ENCODE assay signal across 8 cellular contexts in genomic region chr3:152466784-152467183, GRCh38.
DNase-seq lines count a peak whose midpoint lies in the region; ATAC-seq and TF ChIP-seq lines count a peak whose summit lies in the region.

No MANE protein-coding gene starts in this region.

- peaks cover 4% of the 10 kb centered on the region for H3K4me1 ChIP-seq in CD4-positive, alpha-beta memory T cell (ENCODE audit: insufficient read depth, low read length)

- CTCF ChIA-PET in CD4-positive, alpha-beta memory T cell (lab: Charles Lee; ENCODE audit: partially characterized antibody), result interaction anchor here (0.8 to 2.7 kb wide), 10 partner anchors 8 to 283 kb away, joined by 3 to 12 read pairs (median 6); no protein-coding TSS in a partner anchor

- peak; percentile 36 for ATAC-seq in GM21529 (IDR thresholded peaks at IDR 0.05; ENCODE audit: unreplicated experiment)
- peak; percentile 71 to 83 for ATAC-seq in naive thymus-derived CD8-positive, alpha-beta T cell

- H3K27ac ChIP-seq in CD4-positive, alpha-beta memory T cell (ENCODE audit: low read depth, low read length), result no peak overlapping the region
- peak overlapping the region in 1 of 2 donors; percentile 10 for H3K27ac ChIP-seq in coronary artery

- H3K4me1 Mint-ChIP-seq in CD4-positive, alpha-beta memory T cell, result peaks cover 5 to 15% (median 13%) of the 10 kb centered on the region in 4 donors
- peaks cover 8 to 14% (median 11%) of the 10 kb centered on the region in 4 donors for H3K4me1 Mint-ChIP-seq in naive thymus-derived CD8-positive, alpha-beta T cell

- POLR2A ChIA-PET in CD4-positive, alpha-beta memory T cell (lab: Charles Lee; ENCODE audit: partially characterized antibody), result interaction anchor here (0.8 kb wide), 1 partner anchor 9 kb away, joined by 3 read pairs; no protein-coding TSS in a partner anchor
- POLR2A ChIA-PET in naive thymus-derived CD8-positive, alpha-beta T cell (lab: Charles Lee), result interaction anchor here (0.6 to 0.7 kb wide), 2 partner anchors 435 to 1184 kb away, joined by 4 read pairs; no protein-coding TSS in a partner anchor

- peak; percentile 24 for TF ChIP-seq CTCF in coronary artery (IDR thresholded peaks at IDR 0.05)

- H3K36me3 ChIP-seq in CD4-positive, alpha-beta memory T cell (ENCODE audit: insufficient read depth, low read length), result peaks cover 18% of the 10 kb centered on the region

- no peaks in the 10 kb centered on the region for H3K27me3 ChIP-seq in CD4-positive, alpha-beta memory T cell (ENCODE audit: insufficient read depth, low read length)

- peaks cover 0 to 4% (median 0%) of the 10 kb centered on the region in 8 donors for H3K9me3 Mint-ChIP-seq in CD4-positive, alpha-beta memory T cell
- H3K9me3 Mint-ChIP-seq in naive thymus-derived CD8-positive, alpha-beta T cell, result peaks cover 0 to 2% (median 0%) of the 10 kb centered on the region in 9 donors

- intact Hi-C loops in CD4-positive, alpha-beta memory T cell (cut with micrococcal nuclease), result loop anchor here (2.0 kb wide), 1 partner anchor 14 kb away; no protein-coding TSS in a partner anchor

- DNase-seq in CD4-positive, alpha-beta memory T cell, result peak in 3 of 5 donors; percentile 31 to 40 (median 36)
- DNase-seq in NCI-H226 (peak; percentile 54), coronary artery (ENCODE audit: low spot score) (no peak), COLO668 (lab: John Stamatoyannopoulos, UW; ENCODE audit: unreplicated experiment) (no peak)
- DNase-seq in naive thymus-derived CD8-positive, alpha-beta T cell, result peak in 3 of 10 donors; percentile 29 to 41 (median 36)
- DNase-seq in activated CD4-positive, alpha-beta T cell treated with anti-CD3 and anti-CD28 coated beads, Interleukin-2, amount 50 U/mL, for 48 hours, result no peak
- DNase-seq in NK-92 treated with Interleukin-12 subunit alpha and Interleukin-12 subunit beta, amount 100 ng/mL, for 24 hours (lab: John Stamatoyannopoulos, UW), result no peak

- no peaks in the 10 kb centered on the region for H3K9me3 ChIP-seq in CD4-positive, alpha-beta memory T cell (ENCODE audit: control insufficient read depth in 1 of 2, low read length in 2 of 2)

- peaks cover 13 to 41% of the 10 kb centered on the region in 2 donors for H3K36me3 Mint-ChIP-seq in CD4-positive, alpha-beta memory T cell
- H3K36me3 Mint-ChIP-seq in naive thymus-derived CD8-positive, alpha-beta T cell, result peaks cover 5 to 41% (median 11%) of the 10 kb centered on the region in 3 donors

- H3K27ac Mint-ChIP-seq in CD4-positive, alpha-beta memory T cell, result peak overlapping the region in 5 of 7 donors; percentile 36 to 83 (median 61)
- H3K27ac Mint-ChIP-seq in naive thymus-derived CD8-positive, alpha-beta T cell, result peak overlapping the region in 6 of 10 donors; percentile 29 to 76 (median 62)

- H3K4me3 ChIP-seq in CD4-positive, alpha-beta memory T cell (ENCODE audit: low read length in 2 of 2), result no peak overlapping the region
- no peak overlapping the region for H3K4me3 ChIP-seq in coronary artery

- no peaks in the 10 kb centered on the region for H3K27me3 Mint-ChIP-seq in CD4-positive, alpha-beta memory T cell
- H3K27me3 Mint-ChIP-seq in naive thymus-derived CD8-positive, alpha-beta T cell, result no peaks in the 10 kb centered on the region

- H3K4me3 Mint-ChIP-seq in CD4-positive, alpha-beta memory T cell, result peak overlapping the region in 1 of 8 donors; percentile 54
- peak overlapping the region in 2 of 10 donors; percentile 31 to 70 for H3K4me3 Mint-ChIP-seq in naive thymus-derived CD8-positive, alpha-beta T cell

Comparison
In these comparisons a context has a peak if more than half of its experiments do, and no peak if none do; other contexts are left out.
1. DNase-seq: peak in CD4-positive, alpha-beta memory T cell (3 of 5) and NCI-H226 (single experiment); none in coronary artery (single experiment), COLO668 (single experiment), activated CD4-positive, alpha-beta T cell treated with anti-CD3 and anti-CD28 coated beads, Interleukin-2, amount 50 U/mL, for 48 hours (0 of 2) and NK-92 treated with Interleukin-12 subunit alpha and Interleukin-12 subunit beta, amount 100 ng/mL, for 24 hours (single experiment).